ENCODE assay signal across 8 cellular contexts in genomic region chr16:2777231-2777902, GRCh38. TPM values are rescaled to one million over a fixed set of nuclear protein-coding genes. Genes with fewer than 3 reads are reported as not detected.
DNase-seq lines count a peak whose midpoint lies in the region; ATAC-seq and TF ChIP-seq lines count a peak whose summit lies in the region.

TSS of gene ELOB (minus strand) at chr16:2777280. CDS start at chr16:2777239, 41 bp downstream.

- TF ChIP-seq CTCF in HEK293 (tag by site-specific recombination; IDR thresholded peaks at IDR 0.05) (no peak), heart left ventricle (IDR thresholded peaks at IDR 0.05) (no peak), type B pancreatic cell (conservative IDR thresholded peaks at IDR 0.05) (no peak)

- H3K4me1 ChIP-seq in HEK293 (ENCODE audit: control insufficient read depth, insufficient read depth, low read length) (peaks cover 2% of the 10 kb centered on the region; the same call in 1 of the 2 replicates), heart left ventricle (peaks cover 2 to 44% (median 26%) of the 10 kb centered on the region in 12 donors)

- H3K27me3 Mint-ChIP-seq in type B pancreatic cell = peaks cover 3% of the 10 kb centered on the region

- POLR2A ChIA-PET in HEK293 (lab: Yijun Ruan, JAX) = interaction anchor here (0.7 to 4.2 kb wide), 5 partner anchors 9 to 186 kb away, joined by 3 to 22 read pairs (median 5); partner anchors contain the start of genes KREMEN2 and SRRM2

- H3K27ac ChIP-seq in HEK293 (ENCODE audit: extremely low read depth, low read depth, low read length) (peak within 1 kb of the TSS; percentile 99), adipose tissue (ENCODE audit: low read depth, low read length) (peak within 1 kb of the TSS; percentile 68), heart left ventricle (peak within 1 kb of the TSS; percentile 96 to 100 (median 100))

- no peaks in the 10 kb centered on the region for H3K9me3 Mint-ChIP-seq in type B pancreatic cell

- TF ChIP-seq POLR2A in heart left ventricle (IDR thresholded peaks at IDR 0.05) = peak; percentile 5 to 80

- H3K4me3 Mint-ChIP-seq in type B pancreatic cell = peak within 1 kb of the TSS; percentile 97

- ATAC-seq in heart left ventricle = peak; percentile 82 to 95 (median 92)

- H3K9me3 ChIP-seq in HEK293 (ENCODE audit: control insufficient read depth, insufficient read depth, low read depth, low read length) (no peaks in the 10 kb centered on the region), heart left ventricle (no peaks in the 10 kb centered on the region)

- peak; percentile 69 for DNase-seq in GM04504 (ENCODE audit: low read depth)
- peak; percentile 8 for DNase-seq in NCI-H1048 (lab: John Stamatoyannopoulos, UW)
- DNase-seq in T-helper 1 cell = peak; percentile 75 to 90 (median 83)
- peak; percentile 88 to 95 (median 92) for DNase-seq in heart left ventricle
- peak; percentile 97 for DNase-seq in posterior vena cava (ENCODE audit: low spot score)
- peak; percentile 93 for DNase-seq in type B pancreatic cell (ENCODE audit: extremely low spot score, unreplicated experiment)

- H3K4me1 Mint-ChIP-seq in type B pancreatic cell (ENCODE audit: unreplicated experiment) = peaks cover 19% of the 10 kb centered on the region

- H3K27me3 ChIP-seq in heart left ventricle = no peaks in the 10 kb centered on the region

- peaks cover 10% of the 10 kb centered on the region for H3K36me3 Mint-ChIP-seq in type B pancreatic cell

- CTCF ChIA-PET in HEK293 (lab: Yijun Ruan, JAX) = interaction anchor here (0.6 to 2.3 kb wide), 4 partner anchors 45 to 185 kb away, joined by 3 to 11 read pairs (median 4); no protein-coding TSS in a partner anchor

- H3K4me3 ChIP-seq in HEK293 (ENCODE audit: low read depth, low read length) = peak within 1 kb of the TSS; percentile 92
- peak within 1 kb of the TSS; percentile 65 to 100 (median 93) for H3K4me3 ChIP-seq in heart left ventricle

- WGBS in adipose tissue, 3 donors = 0 to 1% (median 0%) methylated on average over 41 to 66 of the region's 70 CpGs
- 0 to 1% (median 0%) methylated on average over 11 to 70 of the region's 70 CpGs for WGBS in heart left ventricle, 4 donors

- H3K36me3 ChIP-seq in HEK293 (ENCODE audit: control insufficient read depth in 2 of 2, insufficient read depth in 1 of 2, low read length in 2 of 2) (peaks cover 0 to 37% of the 10 kb centered on the region in 2 experiments; a peak in 1 of 3 replicates), heart left ventricle (peaks cover 0 to 31% (median 28%) of the 10 kb centered on the region in 9 donors)

- intact Hi-C loops in heart left ventricle (cut with DNase I) = loop anchor here in 6 of 10 donors (1.0 to 10.0 kb wide), 5 partner anchors 23 to 137 kb away; partner anchors contain the start of genes SRRM2 (in 5 of the 6), FLYWCH1 (in 1 of the 6) and PRSS27 (in 1 of the 6)
- intact Hi-C loops in posterior vena cava (cut with DNase I) = loop anchor here in 1 of 2 donors (2.0 to 5.0 kb wide), 2 partner anchors 53 to 1045 kb away; no protein-coding TSS in a partner anchor

- peak within 1 kb of the TSS; percentile 99 for H3K27ac Mint-ChIP-seq in type B pancreatic cell

TF ChIP-seq in HEK293, 187 proteins besides CTCF, POLR2A, EP300 and RAD21 (continues in another document):
- TF ChIP-seq ZNF184 (tag by site-specific recombination; IDR thresholded peaks at IDR 0.05) (no peak), ZNF311 (tag by site-specific recombination; IDR thresholded peaks at IDR 0.05; ENCODE audit: borderline replicate concordance) (no peak), ZNF37A (tag by site-specific recombination; IDR thresholded peaks at IDR 0.05) (no peak), ZNF398 (tag by site-specific recombination; IDR thresholded peaks at IDR 0.05) (no peak), ZNF48 (tag by site-specific recombination; IDR thresholded peaks at IDR 0.05) (no peak), ZFP37 (tag by site-specific recombination; IDR thresholded peaks at IDR 0.05) (peak; percentile 87), ZNF26 (tag by site-specific recombination; IDR thresholded peaks at IDR 0.05) (no peak), TCF7L2 (IDR thresholded peaks at IDR 0.05; ENCODE audit: borderline replicate concordance, low read depth, low read length) (no peak), REPIN1 (tag by site-specific recombination; IDR thresholded peaks at IDR 0.05; ENCODE audit: low read depth) (no peak), ZNF529 (tag by site-specific recombination; IDR thresholded peaks at IDR 0.05; ENCODE audit: insufficient replicate concordance) (no peak), ZNF174 (tag by site-specific recombination; IDR thresholded peaks at IDR 0.05) (no peak), ZNF518A (tag by site-specific recombination; conservative IDR thresholded peaks at IDR 0.05; ENCODE audit: low read depth) (no peak), ZNF449 (tag by site-specific recombination; IDR thresholded peaks at IDR 0.05) (no peak)

RNA-seq across cellular contexts. Expression of gene ELOB, which starts in this region (rescaled TPM):
- polyA plus RNA-seq in adipose tissue = 100 to 1,000 TPM; 158 to 472 (median 364) TPM
- total RNA-seq in heart left ventricle = 1,000 to 10,000 TPM in 1 of 9 donors, 100 to 1,000 TPM in 8; 213 to 1,067 (median 294) TPM
- polyA plus RNA-seq in heart left ventricle = 100 to 1,000 TPM; 462 to 926 TPM
- 100 to 1,000 TPM; 182 to 196 TPM for total RNA-seq in posterior vena cava
- total RNA-seq in type B pancreatic cell (ENCODE audit: low replicate concordance) = 237 and 243 TPM in 2 replicates

Comparison
In these comparisons a context has a peak if more than half of its experiments do, and no peak if none do; other contexts are left out.
1. Peak in every context shown above with its lines: DNase-seq, ATAC-seq, H3K4me3 ChIP-seq and H3K27ac ChIP-seq.
2. DNase-seq: peak in every context shown above with its lines; median percentile 97 in posterior vena cava; 93 in type B pancreatic cell; 92 in heart left ventricle; 83 in T-helper 1 cell; 69 in GM04504; 8 in NCI-H1048.